Comparison of ENCODE assay signal across 8 cellular contexts in genomic region chr4:166391501-166391900, GRCh38.
"Had no signal": no experiment of that assay in that cellular context is flagged by ENCODE, and none has a peak within 500 bp of the region (broad histone marks: within the 10 kb centered on the region; RNA-seq: fewer than 3 reads in every experiment).

No MANE protein-coding gene starts in this region.

- H3K27ac ChIP-seq: HL-60 had no signal

- FAIRE-seq: H1, H54, HepG2 had no signal

- H3K4me2 ChIP-seq: GM23338 had no signal

- H2AFZ ChIP-seq: GM23338 had no signal

- H3K4me3 ChIP-seq: GM23338 had no signal

- DNase-seq: H9, HCEC 1CT, KBM-7 had no signal
